Comparison of ENCODE assay signal across 23 cellular contexts in genomic region chr7:146713907-146714306, GRCh38.
DNase-seq lines count a peak whose midpoint lies in the region; ATAC-seq, FAIRE-seq and TF ChIP-seq lines count a peak whose summit lies in the region.
"Had no signal": no experiment of that assay in that cellular context is flagged by ENCODE, and none has a peak within 500 bp of the region (broad histone marks: within the 10 kb centered on the region; RNA-seq: fewer than 3 reads in every experiment).

No MANE protein-coding gene starts in this region.

- ATAC-seq in activated CD4-positive, alpha-beta T cell treated with anti-CD3 and anti-CD28 coated beads for 36 hours = no peak
- ATAC-seq in PC-3 = peak; percentile 96
- ATAC-seq: A549; CD8-positive, alpha-beta T cell had no signal

- intact Hi-C loops in activated CD4-positive, alpha-beta T cell treated with anti-CD3 and anti-CD28 coated beads for 36 hours (cut with DNase I, micrococcal nuclease) = no loop called here
- intact Hi-C loops in activated CD4-positive, alpha-beta T cell treated with anti-CD3 and anti-CD28 coated beads, Interleukin-2, amount 10 ng/mL, durations not matched to agents 24 days and 14 days (cut with micrococcal nuclease) = no loop called here
- intact Hi-C loops in PC-3 (cut with micrococcal nuclease) = no loop called here

- H3K27ac Mint-ChIP-seq in activated CD4-positive, alpha-beta T cell treated with anti-CD3 and anti-CD28 coated beads for 36 hours = no peak overlapping the region
- no peak overlapping the region for H3K27ac Mint-ChIP-seq in activated CD4-positive, alpha-beta T cell treated with anti-CD3 and anti-CD28 coated beads, Interleukin-2, amount 10 ng/mL, durations not matched to agents 24 days and 14 days
- H3K27ac Mint-ChIP-seq: B cell; CD4-positive, alpha-beta T cell; CD8-positive, alpha-beta T cell had no signal

- POLR2A ChIA-PET in activated CD4-positive, alpha-beta T cell treated with anti-CD3 and anti-CD28 coated beads for 36 hours (lab: Charles Lee) = interaction anchor here (0.6 kb wide), 1 partner anchor 494 kb away, joined by 3 read pairs; no protein-coding TSS in a partner anchor
- POLR2A ChIA-PET in PC-3 (lab: Charles Lee; ENCODE audit: unreplicated experiment) = no interaction called here

- WGBS in small intestine, 3 donors = 88 to 89% (median 88%) methylated on average over 3 of the region's 3 CpGs

- no peaks in the 10 kb centered on the region for H3K4me1 Mint-ChIP-seq in activated CD4-positive, alpha-beta T cell treated with anti-CD3 and anti-CD28 coated beads for 36 hours
- H3K4me1 Mint-ChIP-seq in activated CD4-positive, alpha-beta T cell treated with anti-CD3 and anti-CD28 coated beads, Interleukin-2, amount 10 ng/mL, durations not matched to agents 24 days and 14 days = no peaks in the 10 kb centered on the region
- H3K4me1 Mint-ChIP-seq: B cell had no signal

- H3K36me3 Mint-ChIP-seq in activated CD4-positive, alpha-beta T cell treated with anti-CD3 and anti-CD28 coated beads for 36 hours (ENCODE audit: low read depth) = no peaks in the 10 kb centered on the region
- no peaks in the 10 kb centered on the region for H3K36me3 Mint-ChIP-seq in activated CD4-positive, alpha-beta T cell treated with anti-CD3 and anti-CD28 coated beads, Interleukin-2, amount 10 ng/mL, durations not matched to agents 24 days and 14 days (ENCODE audit: low read depth)
- H3K36me3 Mint-ChIP-seq: CD8-positive, alpha-beta T cell had no signal

- H3K4me3 ChIP-seq in PC-3 (ENCODE audit: low read length) (no peak overlapping the region), small intestine (ENCODE audit: low read depth in 1 of 2, low read length in 2 of 2) (no peak overlapping the region)
- H3K4me3 ChIP-seq: A549; BLaER1 treated with 17β-estradiol and CSF1 and Interleukin-3, amounts not matched to agents 10 nM and 100 nM had no signal

- no peak overlapping the region for H2AFZ ChIP-seq in PC-3 (ENCODE audit: low read length)

- H3K27me3 Mint-ChIP-seq in activated CD4-positive, alpha-beta T cell treated with anti-CD3 and anti-CD28 coated beads for 36 hours = no peaks in the 10 kb centered on the region
- no peaks in the 10 kb centered on the region for H3K27me3 Mint-ChIP-seq in activated CD4-positive, alpha-beta T cell treated with anti-CD3 and anti-CD28 coated beads, Interleukin-2, amount 10 ng/mL, durations not matched to agents 24 days and 14 days
- H3K27me3 Mint-ChIP-seq: B cell; CD4-positive, alpha-beta T cell had no signal

- no peaks in the 10 kb centered on the region for H3K36me3 ChIP-seq in PC-3 (ENCODE audit: low read depth, low read length)
- no peaks in the 10 kb centered on the region for H3K36me3 ChIP-seq in small intestine (ENCODE audit: control insufficient read depth in 2 of 2, insufficient read depth in 2 of 2, low read length in 2 of 2)
- H3K36me3 ChIP-seq: BLaER1 treated with 17β-estradiol and CSF1 and Interleukin-3, amounts not matched to agents 10 nM and 100 nM had no signal

- no peaks in the 10 kb centered on the region for H4K20me1 ChIP-seq in PC-3 (ENCODE audit: low read length)
- H4K20me1 ChIP-seq: BLaER1 treated with 17β-estradiol and CSF1 and Interleukin-3, amounts not matched to agents 10 nM and 100 nM had no signal

- peak overlapping the region; percentile 75 for H3K27ac ChIP-seq in PC-3 (ENCODE audit: low read length)
- H3K27ac ChIP-seq in small intestine (ENCODE audit: low read depth in 1 of 2, low read length in 1 of 2) = no peak overlapping the region
- H3K27ac ChIP-seq: 22Rv1; A549; BLaER1 treated with 17β-estradiol and CSF1 and Interleukin-3, amounts not matched to agents 10 nM and 100 nM; C4-2B had no signal

- DNase-seq in NCI-H146 (lab: John Stamatoyannopoulos, UW) (peak; percentile 16), NCI-H146 treated with DMSO at 0.1 percent for 48 hours (lab: John Stamatoyannopoulos, UW; ENCODE audit: unreplicated experiment) (no peak), PC-3 (peak; percentile 51), small intestine (no peak), NOMO-1 (lab: John Stamatoyannopoulos, UW; ENCODE audit: unreplicated experiment in 2 of 2) (no peak)
- peak; percentile 4 for DNase-seq in activated CD4-positive, alpha-beta T cell treated with anti-CD3 and anti-CD28 coated beads for 36 hours
- no peak for DNase-seq in activated CD4-positive, alpha-beta T cell treated with anti-CD3 and anti-CD28 coated beads, Interleukin-2, amount 10 ng/mL, durations not matched to agents 24 days and 14 days
- DNase-seq: AML-193; Caco-2; Calu3; CD4-positive, alpha-beta T cell; CD8-positive, alpha-beta T cell; DMS79 treated with DMSO at 0.1 percent for 48 hours; GF-D8 had no signal

- no peak overlapping the region for H3K4me3 Mint-ChIP-seq in activated CD4-positive, alpha-beta T cell treated with anti-CD3 and anti-CD28 coated beads for 36 hours
- H3K4me3 Mint-ChIP-seq in activated CD4-positive, alpha-beta T cell treated with anti-CD3 and anti-CD28 coated beads, Interleukin-2, amount 10 ng/mL, durations not matched to agents 24 days and 14 days = no peak overlapping the region
- H3K4me3 Mint-ChIP-seq: B cell; CD4-positive, alpha-beta T cell; CD8-positive, alpha-beta T cell had no signal

- H3K4me1 ChIP-seq in PC-3 (ENCODE audit: insufficient read depth, low read length) (peaks cover 5% of the 10 kb centered on the region; the same call in 1 of the 2 replicates), small intestine (ENCODE audit: control insufficient read depth in 2 of 2, insufficient read depth in 1 of 2, low read depth in 1 of 2, low read length in 1 of 2) (no peaks in the 10 kb centered on the region)
- H3K4me1 ChIP-seq: A549; BLaER1 treated with 17β-estradiol and CSF1 and Interleukin-3, amounts not matched to agents 10 nM and 100 nM; Caco-2 had no signal

- H3K9me3 ChIP-seq in PC-3 (ENCODE audit: low read length) (no peaks in the 10 kb centered on the region), small intestine (ENCODE audit: control insufficient read depth, low read depth) (no peaks in the 10 kb centered on the region)
- H3K9me3 ChIP-seq: BLaER1 treated with 17β-estradiol and CSF1 and Interleukin-3, amounts not matched to agents 10 nM and 100 nM; Caco-2 had no signal

- H3K9ac ChIP-seq in PC-3 (ENCODE audit: low read length) = no peak overlapping the region; the same call in 1 of the 2 replicates
- H3K9ac ChIP-seq: BLaER1 treated with 17β-estradiol and CSF1 and Interleukin-3, amounts not matched to agents 10 nM and 100 nM had no signal

- CTCF ChIA-PET in activated CD4-positive, alpha-beta T cell treated with anti-CD3 and anti-CD28 coated beads for 36 hours (lab: Charles Lee) = no interaction called here
- CTCF ChIA-PET in PC-3 (lab: Charles Lee) = no interaction called here

- no peak for TF ChIP-seq CTCF in PC-3 (conservative IDR thresholded peaks at IDR 0.05; ENCODE audit: low read depth, low read length)

- BruUV-seq in PC-3 (replicated peaks; lab: Mats Ljungman, UMichigan) = no TSS peak

- H3K4me2 ChIP-seq in PC-3 (ENCODE audit: low read length) = no peak overlapping the region
- H3K4me2 ChIP-seq: A549; BLaER1 treated with 17β-estradiol and CSF1 and Interleukin-3, amounts not matched to agents 10 nM and 100 nM had no signal

- no peaks in the 10 kb centered on the region for H3K79me2 ChIP-seq in PC-3 (ENCODE audit: low read length)

- H3K9me3 Mint-ChIP-seq in activated CD4-positive, alpha-beta T cell treated with anti-CD3 and anti-CD28 coated beads for 36 hours (ENCODE audit: low read depth) = peaks cover 5% of the 10 kb centered on the region
- H3K9me3 Mint-ChIP-seq in activated CD4-positive, alpha-beta T cell treated with anti-CD3 and anti-CD28 coated beads, Interleukin-2, amount 10 ng/mL, durations not matched to agents 24 days and 14 days = no peaks in the 10 kb centered on the region

- H3K27me3 ChIP-seq in PC-3 (ENCODE audit: low read length) (no peaks in the 10 kb centered on the region), small intestine (ENCODE audit: control insufficient read depth in 2 of 2, insufficient read depth in 2 of 2, low read length in 2 of 2) (no peaks in the 10 kb centered on the region)
- H3K27me3 ChIP-seq: BLaER1 treated with 17β-estradiol and CSF1 and Interleukin-3, amounts not matched to agents 10 nM and 100 nM had no signal

- H3F3A ChIP-seq in PC-3 (ENCODE audit: low read length, unreplicated experiment) = no peaks in the 10 kb centered on the region

- no peaks in the 10 kb centered on the region for H3K9me2 ChIP-seq in PC-3 (replicated peaks; ENCODE audit: low read length)

- FAIRE-seq in small intestine (lab: Jason Lieb, UNC) = no peak
- FAIRE-seq: A549, D721Med, G401.6, GM12891, GM19239 had no signal

Comparison
In these comparisons a context has a peak if more than half of its experiments do, and no peak if none do; other contexts are left out.
1. DNase-seq: peak in NCI-H146 (single experiment), activated CD4-positive, alpha-beta T cell treated with anti-CD3 and anti-CD28 coated beads for 36 hours (single experiment) and PC-3 (single experiment); none in NCI-H146 treated with DMSO at 0.1 percent for 48 hours (single experiment), activated CD4-positive, alpha-beta T cell treated with anti-CD3 and anti-CD28 coated beads, Interleukin-2, amount 10 ng/mL, durations not matched to agents 24 days and 14 days (single experiment), small intestine (single experiment) and NOMO-1 (0 of 2).